In genomic region chr2:73783883-73784282, GRCh38 we compare ENCODE assay signal across 7 cellular contexts. TPM values are rescaled to one million over a fixed set of nuclear protein-coding genes. Genes with fewer than 3 reads are reported as not detected.
"Had no signal": no experiment of that assay in that cellular context is flagged by ENCODE, and none has a peak within 500 bp of the region (broad histone marks: within the 10 kb centered on the region; RNA-seq: fewer than 3 reads in every experiment).

Gene C2orf78 (plus strand): TSS chr2:73784183. CDS start chr2:73784310, 127 bp downstream.

RNA-seq across cellular contexts. Expression of gene C2orf78, which starts in this region (rescaled TPM):
- total RNA-seq: activated CD4-positive, alpha-beta memory T cell treated with anti-CD3 and anti-CD28 coated beads for 36 hours; activated CD4-positive, alpha-beta T cell treated with anti-CD3 and anti-CD28 coated beads, Interleukin-2, amount 10 ng/mL, durations not matched to agents 7 days and 5 days; activated naive CD4-positive, alpha-beta T cell treated with anti-CD3 and anti-CD28 coated beads, Interleukin-2, amount 50 U/mL, for 72 hours; activated T-cell treated with anti-CD3 and anti-CD28 coated beads, Interleukin-2, amount 50 U/mL, for 4 hours; ascending aorta; OCI-LY7; T-helper 2 cell treated with Interferon-gamma antibody and Interleukin-4, amounts not matched to agents 100 ng/mL and 5 ng/mL, for 36 hours had no signal
